ENCODE assay signal across 12 cellular contexts in the genomic region with DNA sequence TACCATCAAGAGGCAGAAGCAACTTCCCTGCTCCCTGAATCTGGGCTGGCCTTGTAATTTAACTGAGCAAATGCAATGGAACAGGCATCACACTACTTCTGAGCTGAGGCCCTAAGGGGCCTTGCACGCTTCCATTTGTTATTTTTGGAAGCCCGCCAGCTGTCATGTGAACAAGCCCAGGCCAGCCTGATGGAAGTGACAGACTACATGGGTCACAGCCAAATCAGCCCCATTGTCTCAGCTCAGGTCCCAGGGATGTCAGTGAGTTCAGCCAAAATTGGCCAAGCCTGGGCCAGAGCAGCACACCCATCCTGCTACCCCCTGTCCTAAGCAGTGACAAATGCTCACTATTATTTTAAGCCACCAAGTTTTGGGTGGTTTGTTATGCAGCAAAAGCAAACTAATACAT.
DNase-seq lines count a peak whose midpoint lies in the region; ATAC-seq and TF ChIP-seq lines count a peak whose summit lies in the region.
"Had no signal": no experiment of that assay in that cellular context is flagged by ENCODE, and none has a peak within 500 bp of the region (broad histone marks: within the 10 kb centered on the region; RNA-seq: fewer than 3 reads in every experiment).

No MANE protein-coding gene starts in this region.

- no peaks in the 10 kb centered on the region for H3K4me1 ChIP-seq in CD8-positive, alpha-beta memory T cell (ENCODE audit: insufficient read depth, low read length)
- H3K4me1 ChIP-seq in adrenal gland (replicated peaks in 1 of 2) = no peaks in the 10 kb centered on the region

- peak overlapping the region in 5 of 8 donors; percentile 10 to 91 (median 38) for H3K27ac Mint-ChIP-seq in CD8-positive, alpha-beta memory T cell
- H3K27ac Mint-ChIP-seq in immature natural killer cell = peak overlapping the region in 5 of 6 donors; percentile 24 to 83 (median 60)
- H3K27ac Mint-ChIP-seq: CD4-positive, alpha-beta T cell had no signal

- 29 to 47% (median 42%) methylated on average over 1 to 2 of the region's 2 CpGs for WGBS in adrenal gland, 4 donors

- H3K4me3 Mint-ChIP-seq in CD8-positive, alpha-beta memory T cell = no peak overlapping the region
- no peak overlapping the region for H3K4me3 Mint-ChIP-seq in immature natural killer cell
- H3K4me3 Mint-ChIP-seq: activated naive CD8-positive, alpha-beta T cell treated with anti-CD3 and anti-CD28 coated beads, Interleukin-2, amount 10 ng/mL, durations not matched to agents 7 days and 5 days; CD4-positive, alpha-beta T cell; naive B cell had no signal

- TF ChIP-seq POLR2A in adrenal gland (IDR thresholded peaks at IDR 0.05) = no peak

- TF ChIP-seq CTCF in LNCaP clone FGC (IDR thresholded peaks at IDR 0.05; ENCODE audit: control insufficient read depth, extremely low read depth, insufficient read depth) (no peak), adrenal gland (IDR thresholded peaks at IDR 0.05) (no peak), GM10248 (IDR thresholded peaks at IDR 0.05; ENCODE audit: control extremely low read depth, extremely low read depth, low read depth, missing control alignments) (no peak)

- no peak overlapping the region for H3K4me3 ChIP-seq in CD8-positive, alpha-beta memory T cell (ENCODE audit: low read length)
- H3K4me3 ChIP-seq in LNCaP clone FGC (ENCODE audit: low read depth, low read length) = no peak overlapping the region
- H3K4me3 ChIP-seq in adrenal gland = no peak overlapping the region

- H3K4me1 Mint-ChIP-seq in CD8-positive, alpha-beta memory T cell = peaks cover 6 to 23% (median 21%) of the 10 kb centered on the region in 3 donors
- peaks cover 46 to 56% of the 10 kb centered on the region in 2 donors for H3K4me1 Mint-ChIP-seq in immature natural killer cell
- H3K4me1 Mint-ChIP-seq: activated naive CD8-positive, alpha-beta T cell treated with anti-CD3 and anti-CD28 coated beads, Interleukin-2, amount 10 ng/mL, durations not matched to agents 7 days and 5 days had no signal

- ATAC-seq in GM18498 (IDR thresholded peaks at IDR 0.05; ENCODE audit: unreplicated experiment) = no peak

- H3K9me3 Mint-ChIP-seq in CD8-positive, alpha-beta memory T cell = no peaks in the 10 kb centered on the region
- no peaks in the 10 kb centered on the region for H3K9me3 Mint-ChIP-seq in immature natural killer cell
- H3K9me3 Mint-ChIP-seq: activated naive CD8-positive, alpha-beta T cell treated with anti-CD3 and anti-CD28 coated beads, Interleukin-2, amount 10 ng/mL, durations not matched to agents 7 days and 5 days; CD4-positive, alpha-beta T cell had no signal

- CTCF ChIA-PET in CD8-positive, alpha-beta memory T cell (lab: Charles Lee) = no interaction called here
- CTCF ChIA-PET in GM10248 (lab: Yijun Ruan, JAX) = no interaction called here

- POLR2A ChIA-PET in CD8-positive, alpha-beta memory T cell (lab: Charles Lee) = no interaction called here
- POLR2A ChIA-PET in GM10248 (lab: Yijun Ruan, JAX) = interaction anchor here (0.5 kb wide), 1 partner anchor 1757 kb away, joined by 3 read pairs; no protein-coding TSS in a partner anchor

- DNase-seq in CD8-positive, alpha-beta memory T cell = no peak
- DNase-seq in LNCaP clone FGC (ENCODE audit: low read depth) = peak; percentile 58
- peak in 5 of 7 donors; percentile 49 to 77 (median 59) for DNase-seq in adrenal gland
- DNase-seq in immature natural killer cell = no peak
- DNase-seq in GM10248 (ENCODE audit: extremely low spot score) = no peak
- DNase-seq in NCI-H1092 treated with DMSO at 0.1 percent for 48 hours (lab: John Stamatoyannopoulos, UW) = no peak
- no peak for DNase-seq in COLO829 (ENCODE audit: low spot score)
- DNase-seq: activated naive CD8-positive, alpha-beta T cell treated with anti-CD3 and anti-CD28 coated beads, Interleukin-2, amount 10 ng/mL, durations not matched to agents 7 days and 5 days; CD4-positive, alpha-beta T cell; naive B cell had no signal

- no peaks in the 10 kb centered on the region for H3K9me3 ChIP-seq in CD8-positive, alpha-beta memory T cell (ENCODE audit: low read length)
- H3K9me3 ChIP-seq in adrenal gland (replicated peaks in 1 of 3) = no peaks in the 10 kb centered on the region

- peaks cover 15 to 98% (median 18%) of the 10 kb centered on the region in 3 donors for H3K36me3 Mint-ChIP-seq in CD8-positive, alpha-beta memory T cell
- peaks cover 31 to 65% (median 32%) of the 10 kb centered on the region in 3 donors for H3K36me3 Mint-ChIP-seq in immature natural killer cell

- H3K27me3 ChIP-seq in CD8-positive, alpha-beta memory T cell (ENCODE audit: insufficient read depth, low read length, poor library complexity, severe bottlenecking) = no peaks in the 10 kb centered on the region
- H3K27me3 ChIP-seq in adrenal gland = no peaks in the 10 kb centered on the region

- intact Hi-C loops in adrenal gland (cut with DNase I) = no loop called here

- no peaks in the 10 kb centered on the region for H3K27me3 Mint-ChIP-seq in CD8-positive, alpha-beta memory T cell
- H3K27me3 Mint-ChIP-seq in immature natural killer cell (ENCODE audit: low read depth in 3 of 3) = peaks cover 4 to 20% (median 13%) of the 10 kb centered on the region in 3 donors
- H3K27me3 Mint-ChIP-seq: activated naive CD8-positive, alpha-beta T cell treated with anti-CD3 and anti-CD28 coated beads, Interleukin-2, amount 10 ng/mL, durations not matched to agents 7 days and 5 days; CD4-positive, alpha-beta T cell; naive B cell had no signal

- peaks cover 36% of the 10 kb centered on the region for H3K36me3 ChIP-seq in CD8-positive, alpha-beta memory T cell (ENCODE audit: insufficient read depth, low read length)
- H3K36me3 ChIP-seq in adrenal gland (replicated peaks in 1 of 2) = peaks cover 0 to 42% of the 10 kb centered on the region in 2 donors

- H3K27ac ChIP-seq in CD8-positive, alpha-beta memory T cell (ENCODE audit: low read depth, low read length) = no peak overlapping the region
- H3K27ac ChIP-seq in adrenal gland = no peak overlapping the region
- H3K27ac ChIP-seq: KMS-11 had no signal

Comparison
In these comparisons a context has a peak if more than half of its experiments do, and no peak if none do; other contexts are left out.
1. DNase-seq: peak in LNCaP clone FGC (single experiment) and adrenal gland (5 of 7); none in CD8-positive, alpha-beta memory T cell (0 of 5), immature natural killer cell (0 of 3), GM10248 (single experiment), NCI-H1092 treated with DMSO at 0.1 percent for 48 hours (single experiment) and COLO829 (single experiment).